8 cellular contexts compared by ENCODE assay signal in the genomic region with DNA sequence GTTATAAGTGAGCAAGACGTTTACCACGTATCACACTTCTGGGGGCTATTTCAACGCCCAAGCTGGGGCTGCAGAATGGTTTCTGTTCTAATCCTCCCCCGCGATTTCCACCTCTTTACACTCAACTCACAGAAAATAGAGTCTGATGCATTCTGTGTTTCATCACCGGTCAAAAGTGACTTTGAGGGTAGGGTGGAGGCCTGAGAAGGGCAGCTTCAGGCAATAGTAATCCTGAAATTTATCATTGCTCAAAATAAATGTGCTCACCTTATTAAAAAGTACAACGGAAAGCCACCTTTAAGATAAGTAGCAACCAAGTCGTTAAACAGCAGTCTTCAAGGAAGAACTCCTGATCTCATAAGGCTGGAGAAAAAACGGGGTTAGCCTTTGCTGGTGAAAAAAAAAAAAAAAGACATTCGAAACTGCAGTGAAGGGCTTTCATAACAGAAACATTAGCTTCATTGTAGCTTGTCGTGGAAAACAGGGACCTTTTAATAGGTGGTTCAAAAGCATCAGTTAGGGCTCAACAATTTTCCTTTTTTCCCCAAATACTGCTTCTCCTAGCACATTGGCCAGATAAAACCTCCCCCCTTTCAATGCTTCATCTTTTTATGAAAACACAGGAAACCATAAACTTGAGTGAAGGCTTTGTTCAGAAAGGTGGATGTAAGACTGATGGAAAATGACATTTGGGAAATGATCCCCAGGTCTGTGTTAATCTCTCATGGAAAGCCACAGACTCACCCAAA.
DNase-seq lines count a peak whose midpoint lies in the region; ATAC-seq lines count a peak whose summit lies in the region.

No MANE protein-coding gene starts in this region.

- ATAC-seq in activated T-helper 17 cell treated with anti-CD3 and anti-CD28 coated beads, Interleukin-2, amount 50 U/mL, for 72 hours (replicated peaks) = peak; percentile 70
- no peak for ATAC-seq in right cardiac atrium
- ATAC-seq in GM18517 (IDR thresholded peaks at IDR 0.05; ENCODE audit: unreplicated experiment) = no peak

- no peaks in the 10 kb centered on the region for H3K36me3 ChIP-seq in ES-I3 (ENCODE audit: insufficient read depth, low read length)

- H3K9ac ChIP-seq in ES-I3 (ENCODE audit: low read depth, low read length) = peak overlapping the region; percentile 72

- H3K36me3 Mint-ChIP-seq in IgD-negative memory B cell = no peaks in the 10 kb centered on the region
- peaks cover 28% of the 10 kb centered on the region for H3K36me3 Mint-ChIP-seq in activated T-helper 17 cell treated with anti-CD3 and anti-CD28 coated beads, Interleukin-2, amount 50 U/mL, for 72 hours (ENCODE audit: low read depth)

- DNase-seq in right cardiac atrium (no peak), occipital lobe (lab: John Stamatoyannopoulos, UW) (no peak), NCI-H524 (lab: John Stamatoyannopoulos, UW) (no peak)

- peaks cover 29% of the 10 kb centered on the region for H3K4me1 ChIP-seq in ES-I3 (ENCODE audit: insufficient read depth, low read length)
- peaks cover 29% of the 10 kb centered on the region for H3K4me1 ChIP-seq in right cardiac atrium (ENCODE audit: control insufficient read depth, insufficient read depth, low read length)

- peaks cover 38 to 41% (median 41%) of the 10 kb centered on the region in 3 donors for H3K4me1 Mint-ChIP-seq in IgD-negative memory B cell
- peaks cover 36% of the 10 kb centered on the region for H3K4me1 Mint-ChIP-seq in activated T-helper 17 cell treated with anti-CD3 and anti-CD28 coated beads, Interleukin-2, amount 50 U/mL, for 72 hours

- H3K4me3 Mint-ChIP-seq in IgD-negative memory B cell = peak overlapping the region; percentile 87 to 98 (median 98)
- H3K4me3 Mint-ChIP-seq in activated T-helper 17 cell treated with anti-CD3 and anti-CD28 coated beads, Interleukin-2, amount 50 U/mL, for 72 hours = peak overlapping the region; percentile 91

- no peaks in the 10 kb centered on the region for H3K27me3 ChIP-seq in right cardiac atrium (ENCODE audit: control insufficient read depth, insufficient read depth)

- WGBS in right cardiac atrium = 4% methylated on average over 11 of the region's 11 CpGs

- intact Hi-C loops in right cardiac atrium (cut with DNase I) = loop anchor here in 2 of 4 donors (5.0 to 10.0 kb wide), 4 partner anchors 34 to 63 kb away; no protein-coding TSS in a partner anchor

- no peaks in the 10 kb centered on the region for H3K27me3 Mint-ChIP-seq in IgD-negative memory B cell
- H3K27me3 Mint-ChIP-seq in activated T-helper 17 cell treated with anti-CD3 and anti-CD28 coated beads, Interleukin-2, amount 50 U/mL, for 72 hours = no peaks in the 10 kb centered on the region

- peak overlapping the region; percentile 98 for H3K27ac ChIP-seq in right cardiac atrium (ENCODE audit: low read length)
- peak overlapping the region; percentile 88 to 100 (median 97) for H3K27ac ChIP-seq in skin epidermis

- no peaks in the 10 kb centered on the region for H3K9me3 ChIP-seq in ES-I3 (ENCODE audit: control insufficient read depth, insufficient read depth, low read length)
- H3K9me3 ChIP-seq in right cardiac atrium (ENCODE audit: control insufficient read depth, low read length) = no peaks in the 10 kb centered on the region

- no peaks in the 10 kb centered on the region for H3K9me3 Mint-ChIP-seq in IgD-negative memory B cell
- no peaks in the 10 kb centered on the region for H3K9me3 Mint-ChIP-seq in activated T-helper 17 cell treated with anti-CD3 and anti-CD28 coated beads, Interleukin-2, amount 50 U/mL, for 72 hours

- H3K27ac Mint-ChIP-seq in IgD-negative memory B cell = peak overlapping the region; percentile 95 to 98 (median 97)
- H3K27ac Mint-ChIP-seq in activated T-helper 17 cell treated with anti-CD3 and anti-CD28 coated beads, Interleukin-2, amount 50 U/mL, for 72 hours = peak overlapping the region; percentile 97

- H3K4me3 ChIP-seq in right cardiac atrium (ENCODE audit: low read length) (peak overlapping the region; percentile 92), skin epidermis (peak overlapping the region; percentile 43 to 81 (median 60))
